ENCODE assay signal across 21 cellular contexts in the genomic region with DNA sequence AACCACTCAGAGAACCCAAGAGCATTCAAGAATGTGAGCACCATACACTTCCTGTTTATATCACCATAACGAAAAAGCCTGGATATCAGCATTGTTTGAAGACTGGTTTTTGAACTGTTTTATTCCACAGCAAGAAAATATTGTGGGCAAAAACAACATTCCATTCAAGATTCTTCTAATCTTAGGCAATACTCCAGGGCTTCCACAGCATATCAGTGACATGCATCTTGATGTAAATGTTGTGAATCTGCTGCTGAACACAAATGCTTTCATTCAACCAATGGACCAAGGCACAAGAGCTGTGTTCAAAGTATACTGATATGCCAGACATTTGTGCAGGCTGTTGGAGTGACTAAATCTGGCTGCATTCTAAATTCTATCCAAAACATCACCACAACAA.
DNase-seq lines count a peak whose midpoint lies in the region; ATAC-seq, FAIRE-seq and TF ChIP-seq lines count a peak whose summit lies in the region.
"Had no signal": no experiment of that assay in that cellular context is flagged by ENCODE, and none has a peak within 500 bp of the region (broad histone marks: within the 10 kb centered on the region; RNA-seq: fewer than 3 reads in every experiment).

No MANE protein-coding gene starts in this region.

- 0 out of 2 replicates have a peak overlapping the region, but pooled peaks have one; percentile 8 for H2AFZ ChIP-seq in DND-41 (ENCODE audit: low read depth, low read length)
- H2AFZ ChIP-seq in trophoblast cell (ENCODE audit: insufficient read depth, low read length, poor library complexity): no peak overlapping the region

- H3K23ac ChIP-seq in trophoblast cell (ENCODE audit: low read length): no peak overlapping the region

- FAIRE-seq in D721Med (lab: Jason Lieb, UNC): no peak
- FAIRE-seq: GM12892, HepG2 had no signal

- no peak overlapping the region for H4K12ac ChIP-seq in trophoblast cell (ENCODE audit: low read depth, low read length)

- H4K20me1 ChIP-seq in DND-41 (ENCODE audit: insufficient read depth, low read length): no peaks in the 10 kb centered on the region
- H4K20me1 ChIP-seq: BLaER1 treated with 17β-estradiol and CSF1 and Interleukin-3, amounts not matched to agents 10 nM and 100 nM had no signal

- H3K4me1 ChIP-seq in DND-41 (ENCODE audit: insufficient read depth, low read length) (no peaks in the 10 kb centered on the region), trophoblast cell (ENCODE audit: control insufficient read depth in 1 of 2, insufficient read depth in 2 of 2, low read length in 2 of 2) (no peaks in the 10 kb centered on the region)
- H3K4me1 ChIP-seq: BLaER1 treated with 17β-estradiol and CSF1 and Interleukin-3, amounts not matched to agents 10 nM and 100 nM had no signal

- H3K27me3 ChIP-seq in DND-41 (ENCODE audit: insufficient read depth, low read length, poor library complexity) (no peaks in the 10 kb centered on the region), trophoblast cell (ENCODE audit: insufficient read depth, low read length) (no peaks in the 10 kb centered on the region)
- H3K27me3 ChIP-seq: BLaER1 treated with 17β-estradiol and CSF1 and Interleukin-3, amounts not matched to agents 10 nM and 100 nM had no signal

- TF ChIP-seq CTCF in DND-41 (IDR thresholded peaks at IDR 0.05; ENCODE audit: borderline replicate concordance, extremely low read depth, low read length, poor library complexity, severe bottlenecking): no peak
- TF ChIP-seq CTCF in D721Med (IDR thresholded peaks at IDR 0.05; ENCODE audit: insufficient read depth, missing control alignments): no peak

- H2BK12ac ChIP-seq in trophoblast cell (ENCODE audit: low read length): no peak overlapping the region

- H3K79me2 ChIP-seq in DND-41 (ENCODE audit: insufficient read depth, low read length): no peaks in the 10 kb centered on the region
- H3K79me2 ChIP-seq in trophoblast cell (ENCODE audit: control insufficient read depth, insufficient read depth, low read length, poor library complexity): no peaks in the 10 kb centered on the region

- H2AK5ac ChIP-seq in trophoblast cell (ENCODE audit: low read length): no peak overlapping the region

- H3K27ac ChIP-seq in DND-41 (ENCODE audit: low read length): no peak overlapping the region
- H3K27ac ChIP-seq in trophoblast cell (ENCODE audit: low read depth, low read length): no peak overlapping the region
- H3K27ac ChIP-seq: BLaER1 treated with 17β-estradiol and CSF1 and Interleukin-3, amounts not matched to agents 10 nM and 100 nM had no signal

- peaks cover 16% of the 10 kb centered on the region for H3K9me3 ChIP-seq in DND-41 (ENCODE audit: insufficient read depth, low read length, severe bottlenecking)
- H3K9me3 ChIP-seq in trophoblast cell (ENCODE audit: insufficient read depth, low read depth, low read length): no peaks in the 10 kb centered on the region

- no peak overlapping the region for H3K18ac ChIP-seq in trophoblast cell (ENCODE audit: low read length)

- no peak overlapping the region for H3K4me3 ChIP-seq in DND-41 (ENCODE audit: low read depth in 1 of 2, low read length in 2 of 2)
- no peak overlapping the region for H3K4me3 ChIP-seq in trophoblast cell (ENCODE audit: low read depth, low read length)
- H3K4me3 ChIP-seq: BLaER1 treated with 17β-estradiol and CSF1 and Interleukin-3, amounts not matched to agents 10 nM and 100 nM had no signal

- WGBS in trophoblast cell (ENCODE audit: extremely low coverage, insufficient coverage, insufficient read length): no CpG with 5 or more reads among the region's 1 CpG

- no peak overlapping the region for H3K4me2 ChIP-seq in DND-41 (ENCODE audit: insufficient read depth, low read length)
- no peak overlapping the region for H3K4me2 ChIP-seq in trophoblast cell (ENCODE audit: low read length)
- H3K4me2 ChIP-seq: BLaER1 treated with 17β-estradiol and CSF1 and Interleukin-3, amounts not matched to agents 10 nM and 100 nM had no signal

- H2BK120ac ChIP-seq in trophoblast cell (ENCODE audit: insufficient read depth, low read length, poor library complexity): no peak overlapping the region

- H3K36me3 ChIP-seq in DND-41 (ENCODE audit: insufficient read depth, low read length) (no peaks in the 10 kb centered on the region), trophoblast cell (ENCODE audit: control insufficient read depth in 1 of 2, insufficient read depth in 2 of 2, low read length in 2 of 2) (no peaks in the 10 kb centered on the region)
- H3K36me3 ChIP-seq: BLaER1 treated with 17β-estradiol and CSF1 and Interleukin-3, amounts not matched to agents 10 nM and 100 nM had no signal

- no peak overlapping the region for H4K91ac ChIP-seq in trophoblast cell (ENCODE audit: low read depth, low read length)

- no peak for DNase-seq in DND-41
- peak; percentile 70 for DNase-seq in amniotic epithelial cell (ENCODE audit: low read depth)
- peak; percentile 60 for DNase-seq in fibroblast of peridontal ligament (ENCODE audit: extremely low read depth)
- peak; percentile 53 to 89 for DNase-seq in trophoblast cell
- no peak for DNase-seq in D721Med (ENCODE audit: insufficient read length, low spot score)
- no peak for DNase-seq in stimulated activated CD4-positive, alpha-beta T cell treated with anti-CD3 and anti-CD28 coated beads, Interleukin-4, amount 100 ng/mL, for 24 hours
- DNase-seq: 8988T; Calu3; CD8-positive, alpha-beta T cell; DMS 273 treated with DMSO at 0.1 percent for 48 hours; DMS53; GDM1; GOT3; H7; HFFc6 had no signal

- no peaks in the 10 kb centered on the region for H3K79me1 ChIP-seq in trophoblast cell (ENCODE audit: low read length)

- H3K14ac ChIP-seq in trophoblast cell (ENCODE audit: low read length): no peak overlapping the region

- ATAC-seq in DND-41 (ENCODE audit: insufficient read depth, low read depth): no peak
- ATAC-seq in HG02642 (IDR thresholded peaks at IDR 0.05; ENCODE audit: poor library complexity, unreplicated experiment): no peak
- no peak for ATAC-seq in GM21360 (IDR thresholded peaks at IDR 0.05; ENCODE audit: unreplicated experiment)
- ATAC-seq: CD8-positive, alpha-beta T cell; HCT116; HepG2 had no signal

- no peak overlapping the region for H4K8ac ChIP-seq in trophoblast cell (ENCODE audit: low read depth, low read length)

- no peak overlapping the region for H2BK5ac ChIP-seq in trophoblast cell (ENCODE audit: low read depth, low read length, poor library complexity)

- H3K9ac ChIP-seq in DND-41 (ENCODE audit: low read depth, low read length) (no peak overlapping the region), trophoblast cell (ENCODE audit: low read length) (no peak overlapping the region)
- H3K9ac ChIP-seq: BLaER1 treated with 17β-estradiol and CSF1 and Interleukin-3, amounts not matched to agents 10 nM and 100 nM had no signal

- H3K4ac ChIP-seq in trophoblast cell (ENCODE audit: low read depth, low read length): no peak overlapping the region

Comparison
In these comparisons a context has a peak if more than half of its experiments do, and no peak if none do; other contexts are left out.
1. DNase-seq: peak in amniotic epithelial cell (single experiment), fibroblast of peridontal ligament (single experiment) and trophoblast cell (2 of 2); none in DND-41 (single experiment), D721Med (single experiment) and stimulated activated CD4-positive, alpha-beta T cell treated with anti-CD3 and anti-CD28 coated beads, Interleukin-4, amount 100 ng/mL, for 24 hours (single experiment).